ENCODE assay signal across 16 cellular contexts in genomic region chr10:43046288-43046991, GRCh38. TPM values are rescaled to one million over a fixed set of nuclear protein-coding genes. Genes with fewer than 3 reads are reported as not detected.
A peak's percentile ranks its signal among the peaks of the same experiment; 100 is the strongest.
DNase-seq lines count a peak whose midpoint lies in the region; ATAC-seq and TF ChIP-seq lines count a peak whose summit lies in the region.
"Had no signal": no experiment of that assay in that cellular context is flagged by ENCODE, and none has a peak within 500 bp of the region (broad histone marks: within the 10 kb centered on the region; RNA-seq: fewer than 3 reads in every experiment).

No MANE protein-coding gene starts in this region.

- no peak overlapping the region for H3K4me3 ChIP-seq in GM23338
- H3K4me3 ChIP-seq in OCI-LY1 (ENCODE audit: low read depth, low read length, poor library complexity, severe bottlenecking): no peak overlapping the region
- no peak overlapping the region for H3K4me3 ChIP-seq in prostate gland
- H3K4me3 ChIP-seq: right atrium auricular region had no signal

- no peaks in the 10 kb centered on the region for H3K36me3 Mint-ChIP-seq in GM23338 (ENCODE audit: low read depth)
- H3K36me3 Mint-ChIP-seq in T-helper 2 cell treated with Interferon-gamma antibody and Interleukin-4, amounts not matched to agents 5 μg/mL and 100 μg/mL, for 36 hours (ENCODE audit: low read depth): no peaks in the 10 kb centered on the region
- H3K36me3 Mint-ChIP-seq: stimulated activated effector memory CD8-positive, alpha-beta T cell treated with anti-CD3 and anti-CD28 coated beads, Interleukin-12 subunit alpha, Interleukin-12 subunit beta, amount 100 ng/mL, for 72 hours had no signal

- H3K9me2 ChIP-seq in GM23338 (ENCODE audit: insufficient read depth) (no peaks in the 10 kb centered on the region), OCI-LY1 (ENCODE audit: low read depth, low read length) (no peaks in the 10 kb centered on the region)

- H3K4me2 ChIP-seq in GM23338: no peak overlapping the region
- no peak overlapping the region for H3K4me2 ChIP-seq in OCI-LY1 (ENCODE audit: low read length)

- H3K9me3 ChIP-seq in OCI-LY1 (ENCODE audit: low read length): no peaks in the 10 kb centered on the region
- no peaks in the 10 kb centered on the region for H3K9me3 ChIP-seq in prostate gland
- H3K9me3 ChIP-seq: right atrium auricular region had no signal

- WGBS in prostate gland: 90% methylated on average over 14 of the region's 14 CpGs

- no peaks in the 10 kb centered on the region for H3K9me3 Mint-ChIP-seq in GM23338
- H3K9me3 Mint-ChIP-seq in T-helper 2 cell treated with Interferon-gamma antibody and Interleukin-4, amounts not matched to agents 5 μg/mL and 100 μg/mL, for 36 hours: no peaks in the 10 kb centered on the region
- H3K9me3 Mint-ChIP-seq: activated CD8-positive, alpha-beta T cell treated with anti-CD3 and anti-CD28 coated beads for 36 hours; stimulated activated effector memory CD8-positive, alpha-beta T cell treated with anti-CD3 and anti-CD28 coated beads, Interleukin-12 subunit alpha, Interleukin-12 subunit beta, amount 100 ng/mL, for 72 hours had no signal

- ATAC-seq in GM23338 (peak; percentile 27), left lobe of liver (no peak)
- ATAC-seq: activated CD8-positive, alpha-beta T cell treated with anti-CD3 and anti-CD28 coated beads for 36 hours; stimulated activated effector memory CD8-positive, alpha-beta T cell treated with anti-CD3 and anti-CD28 coated beads, Interleukin-12 subunit alpha, Interleukin-12 subunit beta, amount 100 ng/mL, for 72 hours had no signal

- H2AFZ ChIP-seq in GM23338 (peak overlapping the region; percentile 76), OCI-LY1 (ENCODE audit: low read length) (no peak overlapping the region)

- H3K36me3 ChIP-seq in GM23338 (ENCODE audit: insufficient read depth) (no peaks in the 10 kb centered on the region), OCI-LY1 (ENCODE audit: insufficient read depth, low read length) (no peaks in the 10 kb centered on the region), prostate gland (no peaks in the 10 kb centered on the region)
- H3K36me3 ChIP-seq: right atrium auricular region had no signal

- H3K27ac ChIP-seq in GM23338 (ENCODE audit: low read depth): no peak overlapping the region
- H3K27ac ChIP-seq in OCI-LY1 (ENCODE audit: low read depth, low read length, poor library complexity, severe bottlenecking): no peak overlapping the region
- H3K27ac ChIP-seq in prostate gland: no peak overlapping the region
- H3K27ac ChIP-seq: right atrium auricular region had no signal

- H4K20me1 ChIP-seq in GM23338 (replicated peaks; ENCODE audit: insufficient read depth) (no peaks in the 10 kb centered on the region), OCI-LY1 (ENCODE audit: insufficient read depth, low read length) (no peaks in the 10 kb centered on the region)

- H3K27me3 Mint-ChIP-seq in GM23338 (ENCODE audit: insufficient read depth, low read depth, poor library complexity): peaks cover 7% of the 10 kb centered on the region
- H3K27me3 Mint-ChIP-seq in T-helper 2 cell treated with Interferon-gamma antibody and Interleukin-4, amounts not matched to agents 5 μg/mL and 100 μg/mL, for 36 hours (ENCODE audit: low read depth): peaks cover 7% of the 10 kb centered on the region

- H3K4me3 Mint-ChIP-seq in GM23338: no peak overlapping the region
- no peak overlapping the region for H3K4me3 Mint-ChIP-seq in T-helper 2 cell treated with Interferon-gamma antibody and Interleukin-4, amounts not matched to agents 5 μg/mL and 100 μg/mL, for 36 hours
- H3K4me3 Mint-ChIP-seq: activated CD8-positive, alpha-beta T cell treated with anti-CD3 and anti-CD28 coated beads for 36 hours; stimulated activated effector memory CD8-positive, alpha-beta T cell treated with anti-CD3 and anti-CD28 coated beads, Interleukin-12 subunit alpha, Interleukin-12 subunit beta, amount 100 ng/mL, for 72 hours had no signal

- TF ChIP-seq POLR2A in prostate gland (IDR thresholded peaks at IDR 0.05): no peak

- H3K4me1 Mint-ChIP-seq in GM23338: peaks cover 14% of the 10 kb centered on the region
- no peaks in the 10 kb centered on the region for H3K4me1 Mint-ChIP-seq in T-helper 2 cell treated with Interferon-gamma antibody and Interleukin-4, amounts not matched to agents 5 μg/mL and 100 μg/mL, for 36 hours (ENCODE audit: low read depth)
- H3K4me1 Mint-ChIP-seq: stimulated activated effector memory CD8-positive, alpha-beta T cell treated with anti-CD3 and anti-CD28 coated beads, Interleukin-12 subunit alpha, Interleukin-12 subunit beta, amount 100 ng/mL, for 72 hours had no signal

- no peaks in the 10 kb centered on the region for H3K27me3 ChIP-seq in GM23338 (ENCODE audit: insufficient read depth)
- H3K27me3 ChIP-seq in OCI-LY1 (ENCODE audit: insufficient read depth, low read length): no peaks in the 10 kb centered on the region; the same call in 1 of the 2 replicates
- H3K27me3 ChIP-seq in prostate gland (replicated peaks; ENCODE audit: insufficient read depth): no peaks in the 10 kb centered on the region
- H3K27me3 ChIP-seq: right atrium auricular region had no signal

- H3K79me2 ChIP-seq in GM23338 (replicated peaks; ENCODE audit: insufficient read depth): no peaks in the 10 kb centered on the region
- no peaks in the 10 kb centered on the region for H3K79me2 ChIP-seq in OCI-LY1 (ENCODE audit: insufficient read depth, low read length)

- TF ChIP-seq CTCF in GM23338 (conservative IDR thresholded peaks at IDR 0.05; ENCODE audit: low read depth in 2 of 2) (peak in 1 of 2 experiments; percentile 48; a peak in 2 of 4 replicates), OCI-LY1 (IDR thresholded peaks at IDR 0.05; ENCODE audit: low read length) (peak; percentile 8; the same call in 1 of the 2 replicates), prostate gland (IDR thresholded peaks at IDR 0.05) (no peak)

- no peak overlapping the region for H3K9ac ChIP-seq in OCI-LY1 (ENCODE audit: low read length)

- peaks cover 3% of the 10 kb centered on the region for H3K4me1 ChIP-seq in GM23338 (ENCODE audit: insufficient read depth)
- H3K4me1 ChIP-seq in OCI-LY1 (ENCODE audit: insufficient read depth, low read length, severe bottlenecking): no peaks in the 10 kb centered on the region
- H3K4me1 ChIP-seq in prostate gland (replicated peaks): peaks cover 7% of the 10 kb centered on the region
- H3K4me1 ChIP-seq: right atrium auricular region had no signal

- intact Hi-C loops in posterior vena cava (cut with DNase I) (no loop called here), prostate gland (cut with DNase I) (no loop called here)

- DNase-seq in GM23338 (ENCODE audit: low spot score) (peak; percentile 33), left lobe of liver (ENCODE audit: low spot score) (peak; percentile 31), posterior vena cava (ENCODE audit: low spot score) (peak; percentile 67), hypothalamus (lab: John Stamatoyannopoulos, UW) (no peak), prostate gland (ENCODE audit: low spot score) (no peak)
- DNase-seq in T-helper 2 cell treated with Interferon-gamma antibody and Interleukin-4, amounts not matched to agents 5 μg/mL and 100 μg/mL, for 36 hours (ENCODE audit: low spot score): no peak
- DNase-seq: activated CD8-positive, alpha-beta T cell treated with anti-CD3 and anti-CD28 coated beads for 36 hours; Calu3; dermis blood vessel endothelial cell; foreskin melanocyte; NCI-H1417; NCI-H2171 treated with DMSO at 0.1 percent for 48 hours; T-helper 1 cell had no signal

- H3F3A ChIP-seq in GM23338 (replicated peaks; ENCODE audit: low read depth): no peaks in the 10 kb centered on the region
- no peaks in the 10 kb centered on the region for H3F3A ChIP-seq in OCI-LY1 (ENCODE audit: insufficient read depth, low read length)

- no peak overlapping the region for H3K27ac Mint-ChIP-seq in GM23338
- H3K27ac Mint-ChIP-seq in T-helper 2 cell treated with Interferon-gamma antibody and Interleukin-4, amounts not matched to agents 5 μg/mL and 100 μg/mL, for 36 hours: no peak overlapping the region
- H3K27ac Mint-ChIP-seq: activated CD8-positive, alpha-beta T cell treated with anti-CD3 and anti-CD28 coated beads for 36 hours; stimulated activated effector memory CD8-positive, alpha-beta T cell treated with anti-CD3 and anti-CD28 coated beads, Interleukin-12 subunit alpha, Interleukin-12 subunit beta, amount 100 ng/mL, for 72 hours had no signal

TF ChIP-seq in GM23338, 12 proteins besides CTCF, POLR2A, EP300 and RAD21 (continues in another document):
- TF ChIP-seq POLR2AphosphoS5 (IDR thresholded peaks at IDR 0.05; ENCODE audit: low read depth) (no peak), NANOG (IDR thresholded peaks at IDR 0.05; ENCODE audit: borderline replicate concordance) (no peak), REST (IDR thresholded peaks at IDR 0.05; ENCODE audit: unreplicated experiment) (no peak)

RNA-seq across cellular contexts. Expression of gene RET, which starts 30.4 kb away (rescaled TPM):
- total RNA-seq in GM23338 (2014; rRNA removed; shearing (Covaris generic)): 6.7 and 9.8 TPM in 2 replicates
- polyA plus RNA-seq in GM23338 (2016; fragmentation: Nextera tagmentation; extraction: Ambion mirVana): 3.8 and 5.5 TPM in 2 replicates
- 1.1 TPM for total RNA-seq in left lobe of liver
- total RNA-seq in posterior vena cava: 1 to 10 TPM; 1.0 to 1.3 TPM
- 1 to 10 TPM; 3.6 to 8.7 TPM for total RNA-seq in prostate gland
- total RNA-seq: Calu3 had no signal

Comparison
In these comparisons a context has a peak if more than half of its experiments do, and no peak if none do; other contexts are left out.
1. DNase-seq: peak in GM23338 (single experiment), left lobe of liver (single experiment) and posterior vena cava (single experiment); none in T-helper 2 cell treated with Interferon-gamma antibody and Interleukin-4, amounts not matched to agents 5 μg/mL and 100 μg/mL, for 36 hours (single experiment), hypothalamus (0 of 51) and prostate gland (single experiment).